ENCODE assay signal across 14 cellular contexts in the genomic region with DNA sequence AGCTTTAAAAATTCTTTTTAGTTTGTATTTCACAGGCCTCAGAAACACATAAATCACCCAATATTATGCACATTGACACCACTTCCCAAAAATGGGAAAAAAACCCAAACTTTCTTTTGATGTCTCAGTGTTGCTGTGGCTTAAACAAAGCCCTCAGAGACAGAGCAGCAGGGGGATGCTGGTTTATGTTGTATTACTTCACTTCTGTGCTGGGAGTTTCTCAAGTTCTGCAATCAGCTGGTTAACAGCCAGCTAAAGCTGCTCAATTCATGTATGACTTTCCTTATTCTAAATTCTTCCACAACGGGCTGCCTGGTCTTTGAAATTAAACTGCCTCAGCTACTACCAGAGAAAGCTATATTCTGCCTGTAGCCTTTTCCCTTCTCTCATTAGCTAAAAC. TPM values are rescaled to one million over a fixed set of nuclear protein-coding genes. Genes with fewer than 3 reads are reported as not detected.
A peak's percentile ranks its signal among the peaks of the same experiment; 100 is the strongest.
DNase-seq lines count a peak whose midpoint lies in the region; ATAC-seq, FAIRE-seq and TF ChIP-seq lines count a peak whose summit lies in the region.
"Had no signal": no experiment of that assay in that cellular context is flagged by ENCODE, and none has a peak within 500 bp of the region (broad histone marks: within the 10 kb centered on the region; RNA-seq: fewer than 3 reads in every experiment).

No MANE protein-coding gene starts in this region.

- no peaks in the 10 kb centered on the region for H3K79me2 ChIP-seq in PC-3 (ENCODE audit: low read length)

- TF ChIP-seq CTCF in breast epithelium (IDR thresholded peaks at IDR 0.05) (no peak), left ventricle myocardium inferior (IDR thresholded peaks at IDR 0.05; ENCODE audit: borderline replicate concordance) (no peak), gastrocnemius medialis (IDR thresholded peaks at IDR 0.05 in 4 of 5, conservative IDR thresholded peaks at IDR 0.05 in 1 of 5) (no peak), PC-3 (conservative IDR thresholded peaks at IDR 0.05; ENCODE audit: low read depth, low read length) (no peak)

- CTCF ChIA-PET in PC-3 (lab: Charles Lee): no interaction called here

- WGBS in small intestine, 3 donors: 25 to 33% (median 32%) methylated on average over 1 of the region's 1 CpG

- DNase-seq in EH (ENCODE audit: low read depth): peak; percentile 20
- no peak for DNase-seq in breast epithelium (ENCODE audit: low spot score in 2 of 2)
- DNase-seq in left ventricle myocardium inferior: no peak
- DNase-seq in gastrocnemius medialis: peak; percentile 30 to 32
- DNase-seq in PC-3: no peak
- DNase-seq in small intestine: no peak
- no peak for DNase-seq in iPS-NIHi11 (ENCODE audit: low spot score)
- DNase-seq: DMS79, NCI-H2107, SHP77 had no signal

- H3K27me3 ChIP-seq in breast epithelium: no peaks in the 10 kb centered on the region
- no peaks in the 10 kb centered on the region for H3K27me3 ChIP-seq in left ventricle myocardium inferior (ENCODE audit: low read depth)
- H3K27me3 ChIP-seq in gastrocnemius medialis: no peaks in the 10 kb centered on the region
- H3K27me3 ChIP-seq in PC-3 (ENCODE audit: low read length): peaks cover 2% of the 10 kb centered on the region; the same call in 1 of the 2 replicates
- peaks cover 0 to 2% of the 10 kb centered on the region in 2 donors for H3K27me3 ChIP-seq in small intestine (ENCODE audit: control insufficient read depth in 2 of 2, insufficient read depth in 2 of 2, low read length in 2 of 2)
- H3K27me3 ChIP-seq: vagina had no signal

- TF ChIP-seq POLR2A in breast epithelium (IDR thresholded peaks at IDR 0.05): no peak
- TF ChIP-seq POLR2A in gastrocnemius medialis (IDR thresholded peaks at IDR 0.05): peak in 1 of 2 donors; percentile 8

- intact Hi-C loops in breast epithelium (cut with DNase I; ENCODE audit: low total_unique reads): no loop called here
- intact Hi-C loops in left ventricle myocardium inferior (cut with micrococcal nuclease): no loop called here
- intact Hi-C loops in gastrocnemius medialis (cut with DNase I; ENCODE audit: low total_unique reads): no loop called here
- intact Hi-C loops in PC-3 (cut with micrococcal nuclease): no loop called here

- no peaks in the 10 kb centered on the region for H3K36me3 ChIP-seq in breast epithelium
- H3K36me3 ChIP-seq in left ventricle myocardium inferior: no peaks in the 10 kb centered on the region
- H3K36me3 ChIP-seq in gastrocnemius medialis: no peaks in the 10 kb centered on the region
- no peaks in the 10 kb centered on the region for H3K36me3 ChIP-seq in PC-3 (ENCODE audit: low read depth, low read length)
- no peaks in the 10 kb centered on the region for H3K36me3 ChIP-seq in small intestine (ENCODE audit: control insufficient read depth in 2 of 2, insufficient read depth in 2 of 2, low read length in 2 of 2)
- H3K36me3 ChIP-seq: vagina had no signal

- H2AFZ ChIP-seq in PC-3 (ENCODE audit: low read length): no peak overlapping the region

- peak in 1 of 2 donors; percentile 20 for ATAC-seq in gastrocnemius medialis
- no peak for ATAC-seq in PC-3
- ATAC-seq in HG03039 (IDR thresholded peaks at IDR 0.05; ENCODE audit: unreplicated experiment): no peak
- ATAC-seq: activated naive CD4-positive, alpha-beta T cell treated with anti-CD3 and anti-CD28 coated beads, Interleukin-2, amount 50 U/mL, for 72 hours had no signal

- BruUV-seq in PC-3 (replicated peaks; lab: Mats Ljungman, UMichigan): no TSS peak

- no peak overlapping the region for H3K9ac ChIP-seq in PC-3 (ENCODE audit: low read length)

- POLR2A ChIA-PET in PC-3 (lab: Charles Lee; ENCODE audit: unreplicated experiment): no interaction called here

- H3K9me3 ChIP-seq in breast epithelium (no peaks in the 10 kb centered on the region), left ventricle myocardium inferior (replicated peaks) (no peaks in the 10 kb centered on the region), gastrocnemius medialis (no peaks in the 10 kb centered on the region), PC-3 (ENCODE audit: low read length) (no peaks in the 10 kb centered on the region), small intestine (ENCODE audit: control insufficient read depth, low read depth) (no peaks in the 10 kb centered on the region)
- H3K9me3 ChIP-seq: vagina had no signal

- H3K9me2 ChIP-seq in PC-3 (replicated peaks; ENCODE audit: low read length): no peaks in the 10 kb centered on the region

- no peaks in the 10 kb centered on the region for H3F3A ChIP-seq in PC-3 (ENCODE audit: low read length, unreplicated experiment)

- H3K4me3 ChIP-seq in breast epithelium: no peak overlapping the region
- H3K4me3 ChIP-seq in left ventricle myocardium inferior: peak overlapping the region; percentile 71
- peak overlapping the region in 2 of 4 donors; percentile 68 to 74 for H3K4me3 ChIP-seq in gastrocnemius medialis
- H3K4me3 ChIP-seq in PC-3 (ENCODE audit: low read length): no peak overlapping the region
- H3K4me3 ChIP-seq in small intestine (ENCODE audit: low read depth in 1 of 2, low read length in 2 of 2): no peak overlapping the region
- H3K4me3 ChIP-seq: vagina had no signal

- peak overlapping the region; percentile 25 to 50 for H3K27ac ChIP-seq in breast epithelium
- peak overlapping the region; percentile 93 for H3K27ac ChIP-seq in left ventricle myocardium inferior (replicated peaks)
- H3K27ac ChIP-seq in gastrocnemius medialis: peak overlapping the region; percentile 93 to 98 (median 98)
- no peak overlapping the region for H3K27ac ChIP-seq in PC-3 (ENCODE audit: low read length)
- H3K27ac ChIP-seq in small intestine (ENCODE audit: low read depth in 1 of 2, low read length in 1 of 2): no peak overlapping the region
- H3K27ac ChIP-seq: vagina had no signal

- H3K4me1 ChIP-seq in breast epithelium (no peaks in the 10 kb centered on the region), left ventricle myocardium inferior (peaks cover 81% of the 10 kb centered on the region), gastrocnemius medialis (peaks cover 75 to 80% of the 10 kb centered on the region in 2 donors), PC-3 (ENCODE audit: insufficient read depth, low read length) (no peaks in the 10 kb centered on the region), small intestine (ENCODE audit: control insufficient read depth in 2 of 2, insufficient read depth in 1 of 2, low read depth in 1 of 2, low read length in 1 of 2) (peaks cover 0 to 4% of the 10 kb centered on the region in 2 donors)
- H3K4me1 ChIP-seq: vagina had no signal

- no peak overlapping the region for H3K4me2 ChIP-seq in PC-3 (ENCODE audit: low read length)

- no peak for FAIRE-seq in small intestine (lab: Jason Lieb, UNC)
- FAIRE-seq: GM19239 had no signal

- no peaks in the 10 kb centered on the region for H4K20me1 ChIP-seq in PC-3 (ENCODE audit: low read length)

- in situ Hi-C loops in gastrocnemius medialis (cut with MboI; ENCODE audit: low sequenced_read_pairs in 4 of 4): no loop called here

RNA-seq across cellular contexts. Expression of gene FILIP1, which starts 5.6 kb away (rescaled TPM):
- 1 to 10 TPM; 2.9 to 4.3 (median 4.3) TPM for total RNA-seq in breast epithelium
- total RNA-seq in left ventricle myocardium inferior: 173 TPM
- 100 to 1,000 TPM in 2 of 4 donors, 10 to 100 TPM in 2; 57.5 to 123 (median 93.8) TPM for total RNA-seq in gastrocnemius medialis
- not detected in 2 replicates for total RNA-seq in PC-3 (2014; rRNA removed)
- 1 to 10 TPM in 1 of 3 donors, under 1 TPM in 1, not detected in 1; 0.54 to 1.8 TPM for polyA plus RNA-seq in small intestine
- total RNA-seq: activated naive CD4-positive, alpha-beta T cell treated with anti-CD3 and anti-CD28 coated beads, Interleukin-2, amount 50 U/mL, for 72 hours had no signal

Comparison
In these comparisons a context has a peak if more than half of its experiments do, and no peak if none do; other contexts are left out.
1. DNase-seq: peak in EH (single experiment) and gastrocnemius medialis (2 of 2); none in breast epithelium (0 of 2), left ventricle myocardium inferior (single experiment), PC-3 (single experiment), small intestine (single experiment) and iPS-NIHi11 (single experiment).
2. H3K27ac ChIP-seq: peak in breast epithelium (2 of 2), left ventricle myocardium inferior (single experiment) and gastrocnemius medialis (4 of 4); none in PC-3 (single experiment) and small intestine (0 of 2).
3. RNA of gene FILIP1, which starts 5.6 kb away (total RNA-seq): 173 TPM in left ventricle myocardium inferior (single experiment) and 57.5 to 123 TPM in gastrocnemius medialis; 2.9 to 4.3 TPM in breast epithelium and not detected in PC-3; every median in the first group is over 10 times any median in the second.